1 cellular context compared by ENCODE assay signal in the genomic region with DNA sequence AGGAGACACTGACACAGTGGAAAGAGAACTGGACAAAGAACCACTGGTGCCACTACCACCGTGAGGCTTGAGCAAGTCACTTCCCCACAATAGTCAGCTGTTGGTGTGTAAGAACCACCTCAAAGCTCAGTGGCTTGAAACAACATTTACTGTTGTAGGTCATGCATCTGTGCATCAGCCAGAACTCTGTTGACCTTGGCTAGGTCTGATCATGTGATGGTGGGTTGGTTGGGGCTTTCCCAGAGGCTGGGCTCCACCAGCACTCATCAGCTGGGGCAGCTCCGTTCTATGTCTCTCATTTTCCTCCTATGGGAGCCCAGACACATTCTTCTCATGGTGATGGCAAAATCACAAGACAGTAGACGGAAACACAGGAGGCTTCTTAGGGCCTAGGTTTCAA.
A peak's percentile ranks its signal among the peaks of the same experiment; 100 is the strongest.
TF ChIP-seq lines count a peak whose summit lies in the region.

No MANE protein-coding gene starts in this region.

TF ChIP-seq in GM12878, 131 proteins besides CTCF, POLR2A, EP300 and RAD21 (continued from another document):
- TF ChIP-seq, protein P1, sequence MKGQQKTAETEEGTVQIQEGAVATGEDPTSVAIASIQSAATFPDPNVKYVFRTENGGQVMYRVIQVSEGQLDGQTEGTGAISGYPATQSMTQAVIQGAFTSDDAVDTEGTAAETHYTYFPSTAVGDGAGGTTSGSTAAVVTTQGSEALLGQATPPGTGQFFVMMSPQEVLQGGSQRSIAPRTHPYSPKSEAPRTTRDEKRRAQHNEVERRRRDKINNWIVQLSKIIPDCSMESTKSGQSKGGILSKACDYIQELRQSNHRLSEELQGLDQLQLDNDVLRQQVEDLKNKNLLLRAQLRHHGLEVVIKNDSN (IDR thresholded peaks at IDR 0.05; ENCODE audit: borderline replicate concordance, extremely low read length, insufficient read depth, low read depth, low read length) = peak; percentile 27
- TF ChIP-seq SPI1 (IDR thresholded peaks at IDR 0.05; ENCODE audit: borderline replicate concordance, insufficient read depth, low read depth, low read length) (no peak), BMI1 (IDR thresholded peaks at IDR 0.05; ENCODE audit: borderline replicate concordance) (no peak), NR2F1 (conservative IDR thresholded peaks at IDR 0.05) (no peak), NFYA (IDR thresholded peaks at IDR 0.05; ENCODE audit: borderline replicate concordance, low read depth, low read length) (no peak), MXI1 (IDR thresholded peaks at IDR 0.05; ENCODE audit: low read depth, low read length) (no peak), SMAD1 (IDR thresholded peaks at IDR 0.05; ENCODE audit: low read depth, partially characterized antibody) (no peak), PAX5 (IDR thresholded peaks at IDR 0.05; ENCODE audit: borderline replicate concordance, low read depth, low read length) (peak; percentile 55; the same call in 1 of the 2 replicates), JUNB (IDR thresholded peaks at IDR 0.05) (no peak), CEBPB (IDR thresholded peaks at IDR 0.05; ENCODE audit: borderline replicate concordance in 1 of 2, low read depth in 2 of 2, low read length in 2 of 2) (no peak), CREB1 (IDR thresholded peaks at IDR 0.05; ENCODE audit: low read depth) (no peak), POLR2AphosphoS5 (IDR thresholded peaks at IDR 0.05; ENCODE audit: low read length) (no peak), WRNIP1 (IDR thresholded peaks at IDR 0.05; ENCODE audit: borderline replicate concordance, low read depth, low read length) (no peak), TCF7 (IDR thresholded peaks at IDR 0.05; ENCODE audit: borderline replicate concordance) (no peak), SMARCA5 (IDR thresholded peaks at IDR 0.05) (no peak), TAF1 (IDR thresholded peaks at IDR 0.05; ENCODE audit: borderline replicate concordance, low read depth, low read length) (no peak), ZZZ3 (IDR thresholded peaks at IDR 0.05; ENCODE audit: control insufficient read depth, insufficient read length, low read depth) (no peak)
- TF ChIP-seq, protein P2, sequence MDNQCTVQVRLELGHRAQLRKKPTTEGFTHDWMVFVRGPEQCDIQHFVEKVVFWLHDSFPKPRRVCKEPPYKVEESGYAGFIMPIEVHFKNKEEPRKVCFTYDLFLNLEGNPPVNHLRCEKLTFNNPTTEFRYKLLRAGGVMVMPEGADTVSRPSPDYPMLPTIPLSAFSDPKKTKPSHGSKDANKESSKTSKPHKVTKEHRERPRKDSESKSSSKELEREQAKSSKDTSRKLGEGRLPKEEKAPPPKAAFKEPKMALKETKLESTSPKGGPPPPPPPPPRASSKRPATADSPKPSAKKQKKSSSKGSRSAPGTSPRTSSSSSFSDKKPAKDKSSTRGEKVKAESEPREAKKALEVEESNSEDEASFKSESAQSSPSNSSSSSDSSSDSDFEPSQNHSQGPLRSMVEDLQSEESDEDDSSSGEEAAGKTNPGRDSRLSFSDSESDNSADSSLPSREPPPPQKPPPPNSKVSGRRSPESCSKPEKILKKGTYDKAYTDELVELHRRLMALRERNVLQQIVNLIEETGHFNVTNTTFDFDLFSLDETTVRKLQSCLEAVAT (IDR thresholded peaks at IDR 0.05) = no peak
- TF ChIP-seq, protein P3, sequence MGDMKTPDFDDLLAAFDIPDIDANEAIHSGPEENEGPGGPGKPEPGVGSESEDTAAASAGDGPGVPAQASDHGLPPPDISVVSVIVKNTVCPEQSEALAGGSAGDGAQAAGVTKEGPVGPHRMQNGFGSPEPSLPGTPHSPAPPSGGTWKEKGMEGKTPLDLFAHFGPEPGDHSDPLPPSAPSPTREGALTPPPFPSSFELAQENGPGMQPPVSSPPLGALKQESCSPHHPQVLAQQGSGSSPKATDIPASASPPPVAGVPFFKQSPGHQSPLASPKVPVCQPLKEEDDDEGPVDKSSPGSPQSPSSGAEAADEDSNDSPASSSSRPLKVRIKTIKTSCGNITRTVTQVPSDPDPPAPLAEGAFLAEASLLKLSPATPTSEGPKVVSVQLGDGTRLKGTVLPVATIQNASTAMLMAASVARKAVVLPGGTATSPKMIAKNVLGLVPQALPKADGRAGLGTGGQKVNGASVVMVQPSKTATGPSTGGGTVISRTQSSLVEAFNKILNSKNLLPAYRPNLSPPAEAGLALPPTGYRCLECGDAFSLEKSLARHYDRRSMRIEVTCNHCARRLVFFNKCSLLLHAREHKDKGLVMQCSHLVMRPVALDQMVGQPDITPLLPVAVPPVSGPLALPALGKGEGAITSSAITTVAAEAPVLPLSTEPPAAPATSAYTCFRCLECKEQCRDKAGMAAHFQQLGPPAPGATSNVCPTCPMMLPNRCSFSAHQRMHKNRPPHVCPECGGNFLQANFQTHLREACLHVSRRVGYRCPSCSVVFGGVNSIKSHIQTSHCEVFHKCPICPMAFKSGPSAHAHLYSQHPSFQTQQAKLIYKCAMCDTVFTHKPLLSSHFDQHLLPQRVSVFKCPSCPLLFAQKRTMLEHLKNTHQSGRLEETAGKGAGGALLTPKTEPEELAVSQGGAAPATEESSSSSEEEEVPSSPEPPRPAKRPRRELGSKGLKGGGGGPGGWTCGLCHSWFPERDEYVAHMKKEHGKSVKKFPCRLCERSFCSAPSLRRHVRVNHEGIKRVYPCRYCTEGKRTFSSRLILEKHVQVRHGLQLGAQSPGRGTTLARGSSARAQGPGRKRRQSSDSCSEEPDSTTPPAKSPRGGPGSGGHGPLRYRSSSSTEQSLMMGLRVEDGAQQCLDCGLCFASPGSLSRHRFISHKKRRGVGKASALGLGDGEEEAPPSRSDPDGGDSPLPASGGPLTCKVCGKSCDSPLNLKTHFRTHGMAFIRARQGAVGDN (IDR thresholded peaks at IDR 0.05) = no peak
- TF ChIP-seq, protein P4, sequence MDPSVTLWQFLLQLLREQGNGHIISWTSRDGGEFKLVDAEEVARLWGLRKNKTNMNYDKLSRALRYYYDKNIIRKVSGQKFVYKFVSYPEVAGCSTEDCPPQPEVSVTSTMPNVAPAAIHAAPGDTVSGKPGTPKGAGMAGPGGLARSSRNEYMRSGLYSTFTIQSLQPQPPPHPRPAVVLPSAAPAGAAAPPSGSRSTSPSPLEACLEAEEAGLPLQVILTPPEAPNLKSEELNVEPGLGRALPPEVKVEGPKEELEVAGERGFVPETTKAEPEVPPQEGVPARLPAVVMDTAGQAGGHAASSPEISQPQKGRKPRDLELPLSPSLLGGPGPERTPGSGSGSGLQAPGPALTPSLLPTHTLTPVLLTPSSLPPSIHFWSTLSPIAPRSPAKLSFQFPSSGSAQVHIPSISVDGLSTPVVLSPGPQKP (IDR thresholded peaks at IDR 0.05; ENCODE audit: low read depth, low read length) = no peak
